ENCODE assay signal across 9 cellular contexts in genomic region chr1:33055210-33055991, GRCh38. TPM values are rescaled to one million over a fixed set of nuclear protein-coding genes. Genes with fewer than 3 reads are reported as not detected.
DNase-seq lines count a peak whose midpoint lies in the region; ATAC-seq and TF ChIP-seq lines count a peak whose summit lies in the region.
"Had no signal": no experiment of that assay in that cellular context is flagged by ENCODE, and none has a peak within 500 bp of the region (broad histone marks: within the 10 kb centered on the region; RNA-seq: fewer than 3 reads in every experiment).

No MANE protein-coding gene starts in this region.

- no peak overlapping the region for H3K27ac Mint-ChIP-seq in activated naive CD4-positive, alpha-beta T cell treated with anti-CD3 and anti-CD28 coated beads for 36 hours

- H3K36me3 ChIP-seq in NT2/D1 (ENCODE audit: insufficient read depth, insufficient read length, low read length) (no peaks in the 10 kb centered on the region), neutrophil (no peaks in the 10 kb centered on the region)

- H3K4me3 ChIP-seq in NT2/D1 (ENCODE audit: insufficient read length, low read depth) (no peak overlapping the region), neutrophil (ENCODE audit: low read depth in 1 of 2, low read length in 1 of 2) (peak overlapping the region in 1 of 2 experiments; percentile 40)
- H3K4me3 ChIP-seq: SK-N-MC had no signal

- H3K4me1 ChIP-seq in NT2/D1 (ENCODE audit: insufficient read depth, insufficient read length) (no peaks in the 10 kb centered on the region), neutrophil (ENCODE audit: control insufficient read depth in 1 of 2, insufficient read depth in 1 of 2, low read depth in 1 of 2, low read length in 1 of 2) (peaks cover 18 to 29% of the 10 kb centered on the region in 2 experiments)

- H3K27ac ChIP-seq in neutrophil: peak overlapping the region; percentile 74
- H3K27ac ChIP-seq: SK-N-MC had no signal

- peaks cover 4% of the 10 kb centered on the region for H3K4me1 Mint-ChIP-seq in activated naive CD4-positive, alpha-beta T cell treated with anti-CD3 and anti-CD28 coated beads for 36 hours (ENCODE audit: low read depth)

- H3K27me3 ChIP-seq in NT2/D1 (ENCODE audit: insufficient read depth, insufficient read length) (no peaks in the 10 kb centered on the region), neutrophil (no peaks in the 10 kb centered on the region)

- peak; percentile 52 for DNase-seq in COR-L47 (lab: John Stamatoyannopoulos, UW)
- DNase-seq in HPDE6-E6E7 (ENCODE audit: extremely low spot score): peak; percentile 21
- peak; percentile 77 for DNase-seq in NT2/D1 (ENCODE audit: low read depth, low spot score)
- peak; percentile 36 for DNase-seq in activated naive CD4-positive, alpha-beta T cell treated with anti-CD3 and anti-CD28 coated beads for 36 hours
- DNase-seq in germinal center (ENCODE audit: low spot score): peak; percentile 38

- peaks cover 3% of the 10 kb centered on the region for H3K9me3 Mint-ChIP-seq in activated naive CD4-positive, alpha-beta T cell treated with anti-CD3 and anti-CD28 coated beads for 36 hours

- peaks cover 2% of the 10 kb centered on the region for H3K36me3 Mint-ChIP-seq in activated naive CD4-positive, alpha-beta T cell treated with anti-CD3 and anti-CD28 coated beads for 36 hours (ENCODE audit: low read depth)

- no peaks in the 10 kb centered on the region for H3K27me3 Mint-ChIP-seq in activated naive CD4-positive, alpha-beta T cell treated with anti-CD3 and anti-CD28 coated beads for 36 hours (ENCODE audit: low read depth)

- no peak overlapping the region for H3K9ac ChIP-seq in NT2/D1 (ENCODE audit: insufficient read length, low read depth)

- H3K4me3 Mint-ChIP-seq in activated naive CD4-positive, alpha-beta T cell treated with anti-CD3 and anti-CD28 coated beads for 36 hours: no peak overlapping the region

- CTCF ChIA-PET in activated naive CD4-positive, alpha-beta T cell treated with anti-CD3 and anti-CD28 coated beads for 36 hours (lab: Charles Lee): interaction anchor here (0.6 to 6.1 kb wide), 28 partner anchors 9 to 457 kb away, joined by 3 to 84 read pairs (median 4); no protein-coding TSS in a partner anchor

- H3K9me3 ChIP-seq in NT2/D1 (ENCODE audit: insufficient read depth, low read length) (peaks cover 16% of the 10 kb centered on the region; the same call in 1 of the 2 replicates), neutrophil (no peaks in the 10 kb centered on the region)

- TF ChIP-seq CTCF in neutrophil (IDR thresholded peaks at IDR 0.05): peak; percentile 64

- intact Hi-C loops in activated naive CD4-positive, alpha-beta T cell treated with anti-CD3 and anti-CD28 coated beads for 36 hours (cut with micrococcal nuclease): loop anchor here (1.0 kb wide), 1 partner anchor 122 kb away; no protein-coding TSS in a partner anchor

- ATAC-seq in HG03460 (IDR thresholded peaks at IDR 0.05; ENCODE audit: unreplicated experiment) (no peak), HG03520 (IDR thresholded peaks at IDR 0.05; ENCODE audit: unreplicated experiment) (no peak)

RNA-seq across cellular contexts. Expression of gene AK2, which starts 18.7 kb away (rescaled TPM):
- 100 to 1,000 TPM; 311 to 328 TPM for total RNA-seq in activated naive CD4-positive, alpha-beta T cell treated with anti-CD3 and anti-CD28 coated beads for 36 hours

RNA-seq across cellular contexts. Expression of gene AZIN2, which starts 25.6 kb away (rescaled TPM):
- 1 to 10 TPM; 1.5 to 1.6 TPM for total RNA-seq in activated naive CD4-positive, alpha-beta T cell treated with anti-CD3 and anti-CD28 coated beads for 36 hours

Comparison
In these comparisons a context has a peak if more than half of its experiments do, and no peak if none do; other contexts are left out.
1. DNase-seq: peak in every context shown above with its lines; median percentile 77 in NT2/D1; 52 in COR-L47; 38 in germinal center; 36 in activated naive CD4-positive, alpha-beta T cell treated with anti-CD3 and anti-CD28 coated beads for 36 hours; 21 in HPDE6-E6E7.